Comparison of ENCODE assay signal across 1 cellular context in genomic region chr2:240597054-240597418, GRCh38.
A peak's percentile ranks its signal among the peaks of the same experiment; 100 is the strongest.
TF ChIP-seq lines count a peak whose summit lies in the region.

No MANE protein-coding gene starts in this region.

TF ChIP-seq in HepG2, 621 proteins besides CTCF, POLR2A, EP300 and RAD21:
- TF ChIP-seq SIX1 (CRISPR knock-in tag; IDR thresholded peaks at IDR 0.05; ENCODE audit: borderline replicate concordance) (no peak), FLYWCH1 (CRISPR knock-in tag; IDR thresholded peaks at IDR 0.05) (no peak), ESRRA (CRISPR knock-in tag; IDR thresholded peaks at IDR 0.05; ENCODE audit: low read depth) (no peak), ZNF788 (CRISPR knock-in tag; IDR thresholded peaks at IDR 0.05; ENCODE audit: borderline replicate concordance) (no peak), ZNF839 (CRISPR knock-in tag; IDR thresholded peaks at IDR 0.05; ENCODE audit: borderline replicate concordance) (no peak), ZNF232 (CRISPR knock-in tag; IDR thresholded peaks at IDR 0.05; ENCODE audit: borderline replicate concordance) (no peak), MEIS1 (CRISPR knock-in tag; IDR thresholded peaks at IDR 0.05; ENCODE audit: borderline replicate concordance) (no peak), THRA (CRISPR knock-in tag; IDR thresholded peaks at IDR 0.05; ENCODE audit: borderline replicate concordance) (no peak), ZNF543 (CRISPR knock-in tag; IDR thresholded peaks at IDR 0.05) (no peak), ZZZ3 (CRISPR knock-in tag; IDR thresholded peaks at IDR 0.05; ENCODE audit: borderline replicate concordance) (no peak), ZSCAN21 (CRISPR knock-in tag; IDR thresholded peaks at IDR 0.05; ENCODE audit: borderline replicate concordance) (no peak), NCOA1 (CRISPR knock-in tag; IDR thresholded peaks at IDR 0.05) (no peak), JARID2 (CRISPR knock-in tag; IDR thresholded peaks at IDR 0.05; ENCODE audit: insufficient replicate concordance) (no peak), ZNF616 (CRISPR knock-in tag; IDR thresholded peaks at IDR 0.05; ENCODE audit: low read depth) (no peak), ZNF710 (CRISPR knock-in tag; IDR thresholded peaks at IDR 0.05; ENCODE audit: borderline replicate concordance) (0 out of 2 replicates have a peak, but pooled peaks have one; percentile 12), TFDP2 (CRISPR knock-in tag; IDR thresholded peaks at IDR 0.05) (no peak), ZNF652 (CRISPR knock-in tag; IDR thresholded peaks at IDR 0.05; ENCODE audit: borderline replicate concordance, low read depth) (no peak), SATB2 (CRISPR knock-in tag; IDR thresholded peaks at IDR 0.05) (no peak), ZNF563 (CRISPR knock-in tag; IDR thresholded peaks at IDR 0.05) (peak; percentile 49; the same call in 1 of the 2 replicates), ZSCAN29 (CRISPR knock-in tag; conservative IDR thresholded peaks at IDR 0.05) (no peak), CEBPG (CRISPR knock-in tag; IDR thresholded peaks at IDR 0.05) (no peak), ZNF430 (CRISPR knock-in tag; IDR thresholded peaks at IDR 0.05) (no peak), SIN3A (IDR thresholded peaks at IDR 0.05; ENCODE audit: borderline replicate concordance, low read depth, low read length) (no peak), ZNF709 (CRISPR knock-in tag; IDR thresholded peaks at IDR 0.05) (peak; percentile 70), IKZF5 (CRISPR knock-in tag; IDR thresholded peaks at IDR 0.05) (no peak), KLF6 (CRISPR knock-in tag; IDR thresholded peaks at IDR 0.05) (no peak), NRL (CRISPR knock-in tag; IDR thresholded peaks at IDR 0.05; ENCODE audit: borderline replicate concordance) (no peak)
- TF ChIP-seq, protein P1, sequence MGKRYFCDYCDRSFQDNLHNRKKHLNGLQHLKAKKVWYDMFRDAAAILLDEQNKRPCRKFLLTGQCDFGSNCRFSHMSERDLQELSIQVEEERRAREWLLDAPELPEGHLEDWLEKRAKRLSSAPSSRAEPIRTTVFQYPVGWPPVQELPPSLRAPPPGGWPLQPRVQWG (CRISPR knock-in tag; IDR thresholded peaks at IDR 0.05; ENCODE audit: borderline replicate concordance, low read depth), result no peak
- TF ChIP-seq, protein P2, sequence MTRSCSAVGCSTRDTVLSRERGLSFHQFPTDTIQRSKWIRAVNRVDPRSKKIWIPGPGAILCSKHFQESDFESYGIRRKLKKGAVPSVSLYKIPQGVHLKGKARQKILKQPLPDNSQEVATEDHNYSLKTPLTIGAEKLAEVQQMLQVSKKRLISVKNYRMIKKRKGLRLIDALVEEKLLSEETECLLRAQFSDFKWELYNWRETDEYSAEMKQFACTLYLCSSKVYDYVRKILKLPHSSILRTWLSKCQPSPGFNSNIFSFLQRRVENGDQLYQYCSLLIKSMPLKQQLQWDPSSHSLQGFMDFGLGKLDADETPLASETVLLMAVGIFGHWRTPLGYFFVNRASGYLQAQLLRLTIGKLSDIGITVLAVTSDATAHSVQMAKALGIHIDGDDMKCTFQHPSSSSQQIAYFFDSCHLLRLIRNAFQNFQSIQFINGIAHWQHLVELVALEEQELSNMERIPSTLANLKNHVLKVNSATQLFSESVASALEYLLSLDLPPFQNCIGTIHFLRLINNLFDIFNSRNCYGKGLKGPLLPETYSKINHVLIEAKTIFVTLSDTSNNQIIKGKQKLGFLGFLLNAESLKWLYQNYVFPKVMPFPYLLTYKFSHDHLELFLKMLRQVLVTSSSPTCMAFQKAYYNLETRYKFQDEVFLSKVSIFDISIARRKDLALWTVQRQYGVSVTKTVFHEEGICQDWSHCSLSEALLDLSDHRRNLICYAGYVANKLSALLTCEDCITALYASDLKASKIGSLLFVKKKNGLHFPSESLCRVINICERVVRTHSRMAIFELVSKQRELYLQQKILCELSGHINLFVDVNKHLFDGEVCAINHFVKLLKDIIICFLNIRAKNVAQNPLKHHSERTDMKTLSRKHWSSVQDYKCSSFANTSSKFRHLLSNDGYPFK (CRISPR knock-in tag; IDR thresholded peaks at IDR 0.05; ENCODE audit: borderline replicate concordance), result no peak; the same call in 1 of the 2 replicates
- TF ChIP-seq, protein P3, sequence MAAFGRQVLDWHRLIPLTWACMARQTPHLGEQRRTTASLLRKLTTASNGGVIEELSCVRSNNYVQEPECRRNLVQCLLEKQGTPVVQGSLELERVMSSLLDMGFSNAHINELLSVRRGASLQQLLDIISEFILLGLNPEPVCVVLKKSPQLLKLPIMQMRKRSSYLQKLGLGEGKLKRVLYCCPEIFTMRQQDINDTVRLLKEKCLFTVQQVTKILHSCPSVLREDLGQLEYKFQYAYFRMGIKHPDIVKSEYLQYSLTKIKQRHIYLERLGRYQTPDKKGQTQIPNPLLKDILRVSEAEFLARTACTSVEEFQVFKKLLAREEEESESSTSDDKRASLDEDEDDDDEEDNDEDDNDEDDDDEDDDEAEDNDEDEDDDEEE (CRISPR knock-in tag; IDR thresholded peaks at IDR 0.05), result 0 out of 2 replicates have a peak, but pooled peaks have one; percentile 34
- TF ChIP-seq, protein P4, sequence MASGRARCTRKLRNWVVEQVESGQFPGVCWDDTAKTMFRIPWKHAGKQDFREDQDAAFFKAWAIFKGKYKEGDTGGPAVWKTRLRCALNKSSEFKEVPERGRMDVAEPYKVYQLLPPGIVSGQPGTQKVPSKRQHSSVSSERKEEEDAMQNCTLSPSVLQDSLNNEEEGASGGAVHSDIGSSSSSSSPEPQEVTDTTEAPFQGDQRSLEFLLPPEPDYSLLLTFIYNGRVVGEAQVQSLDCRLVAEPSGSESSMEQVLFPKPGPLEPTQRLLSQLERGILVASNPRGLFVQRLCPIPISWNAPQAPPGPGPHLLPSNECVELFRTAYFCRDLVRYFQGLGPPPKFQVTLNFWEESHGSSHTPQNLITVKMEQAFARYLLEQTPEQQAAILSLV (CRISPR knock-in tag; IDR thresholded peaks at IDR 0.05; ENCODE audit: borderline replicate concordance), result no peak
- TF ChIP-seq, protein P5, sequence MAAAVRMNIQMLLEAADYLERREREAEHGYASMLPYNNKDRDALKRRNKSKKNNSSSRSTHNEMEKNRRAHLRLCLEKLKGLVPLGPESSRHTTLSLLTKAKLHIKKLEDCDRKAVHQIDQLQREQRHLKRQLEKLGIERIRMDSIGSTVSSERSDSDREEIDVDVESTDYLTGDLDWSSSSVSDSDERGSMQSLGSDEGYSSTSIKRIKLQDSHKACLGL (CRISPR knock-in tag; IDR thresholded peaks at IDR 0.05), result no peak
- TF ChIP-seq, protein P6, sequence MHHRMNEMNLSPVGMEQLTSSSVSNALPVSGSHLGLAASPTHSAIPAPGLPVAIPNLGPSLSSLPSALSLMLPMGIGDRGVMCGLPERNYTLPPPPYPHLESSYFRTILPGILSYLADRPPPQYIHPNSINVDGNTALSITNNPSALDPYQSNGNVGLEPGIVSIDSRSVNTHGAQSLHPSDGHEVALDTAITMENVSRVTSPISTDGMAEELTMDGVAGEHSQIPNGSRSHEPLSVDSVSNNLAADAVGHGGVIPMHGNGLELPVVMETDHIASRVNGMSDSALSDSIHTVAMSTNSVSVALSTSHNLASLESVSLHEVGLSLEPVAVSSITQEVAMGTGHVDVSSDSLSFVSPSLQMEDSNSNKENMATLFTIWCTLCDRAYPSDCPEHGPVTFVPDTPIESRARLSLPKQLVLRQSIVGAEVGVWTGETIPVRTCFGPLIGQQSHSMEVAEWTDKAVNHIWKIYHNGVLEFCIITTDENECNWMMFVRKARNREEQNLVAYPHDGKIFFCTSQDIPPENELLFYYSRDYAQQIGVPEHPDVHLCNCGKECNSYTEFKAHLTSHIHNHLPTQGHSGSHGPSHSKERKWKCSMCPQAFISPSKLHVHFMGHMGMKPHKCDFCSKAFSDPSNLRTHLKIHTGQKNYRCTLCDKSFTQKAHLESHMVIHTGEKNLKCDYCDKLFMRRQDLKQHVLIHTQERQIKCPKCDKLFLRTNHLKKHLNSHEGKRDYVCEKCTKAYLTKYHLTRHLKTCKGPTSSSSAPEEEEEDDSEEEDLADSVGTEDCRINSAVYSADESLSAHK (CRISPR knock-in tag; IDR thresholded peaks at IDR 0.05; ENCODE audit: borderline replicate concordance), result no peak
- TF ChIP-seq, protein P7, sequence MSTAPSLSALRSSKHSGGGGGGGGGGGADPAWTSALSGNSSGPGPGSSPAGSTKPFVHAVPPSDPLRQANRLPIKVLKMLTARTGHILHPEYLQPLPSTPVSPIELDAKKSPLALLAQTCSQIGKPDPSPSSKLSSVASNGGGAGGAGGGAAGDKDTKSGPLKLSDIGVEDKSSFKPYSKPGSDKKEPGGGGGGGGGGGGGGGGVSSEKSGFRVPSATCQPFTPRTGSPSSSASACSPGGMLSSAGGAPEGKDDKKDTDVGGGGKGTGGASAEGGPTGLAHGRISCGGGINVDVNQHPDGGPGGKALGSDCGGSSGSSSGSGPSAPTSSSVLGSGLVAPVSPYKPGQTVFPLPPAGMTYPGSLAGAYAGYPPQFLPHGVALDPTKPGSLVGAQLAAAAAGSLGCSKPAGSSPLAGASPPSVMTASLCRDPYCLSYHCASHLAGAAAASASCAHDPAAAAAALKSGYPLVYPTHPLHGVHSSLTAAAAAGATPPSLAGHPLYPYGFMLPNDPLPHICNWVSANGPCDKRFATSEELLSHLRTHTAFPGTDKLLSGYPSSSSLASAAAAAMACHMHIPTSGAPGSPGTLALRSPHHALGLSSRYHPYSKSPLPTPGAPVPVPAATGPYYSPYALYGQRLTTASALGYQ (CRISPR knock-in tag; IDR thresholded peaks at IDR 0.05), result no peak
- TF ChIP-seq, protein P8, sequence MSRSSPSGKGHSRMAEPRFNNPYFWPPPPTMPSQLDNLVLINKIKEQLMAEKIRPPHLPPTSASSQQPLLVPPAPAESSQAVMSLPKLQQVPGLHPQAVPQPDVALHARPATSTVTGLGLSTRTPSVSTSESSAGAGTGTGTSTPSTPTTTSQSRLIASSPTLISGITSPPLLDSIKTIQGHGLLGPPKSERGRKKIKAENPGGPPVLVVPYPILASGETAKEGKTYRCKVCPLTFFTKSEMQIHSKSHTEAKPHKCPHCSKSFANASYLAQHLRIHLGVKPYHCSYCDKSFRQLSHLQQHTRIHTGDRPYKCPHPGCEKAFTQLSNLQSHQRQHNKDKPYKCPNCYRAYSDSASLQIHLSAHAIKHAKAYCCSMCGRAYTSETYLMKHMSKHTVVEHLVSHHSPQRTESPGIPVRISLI (CRISPR knock-in tag; IDR thresholded peaks at IDR 0.05; ENCODE audit: borderline replicate concordance), result no peak
- TF ChIP-seq, protein P9, sequence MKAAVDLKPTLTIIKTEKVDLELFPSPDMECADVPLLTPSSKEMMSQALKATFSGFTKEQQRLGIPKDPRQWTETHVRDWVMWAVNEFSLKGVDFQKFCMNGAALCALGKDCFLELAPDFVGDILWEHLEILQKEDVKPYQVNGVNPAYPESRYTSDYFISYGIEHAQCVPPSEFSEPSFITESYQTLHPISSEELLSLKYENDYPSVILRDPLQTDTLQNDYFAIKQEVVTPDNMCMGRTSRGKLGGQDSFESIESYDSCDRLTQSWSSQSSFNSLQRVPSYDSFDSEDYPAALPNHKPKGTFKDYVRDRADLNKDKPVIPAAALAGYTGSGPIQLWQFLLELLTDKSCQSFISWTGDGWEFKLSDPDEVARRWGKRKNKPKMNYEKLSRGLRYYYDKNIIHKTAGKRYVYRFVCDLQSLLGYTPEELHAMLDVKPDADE (CRISPR knock-in tag; IDR thresholded peaks at IDR 0.05), result no peak
